Comparison of ENCODE assay signal across 1 cellular context in the genomic region with DNA sequence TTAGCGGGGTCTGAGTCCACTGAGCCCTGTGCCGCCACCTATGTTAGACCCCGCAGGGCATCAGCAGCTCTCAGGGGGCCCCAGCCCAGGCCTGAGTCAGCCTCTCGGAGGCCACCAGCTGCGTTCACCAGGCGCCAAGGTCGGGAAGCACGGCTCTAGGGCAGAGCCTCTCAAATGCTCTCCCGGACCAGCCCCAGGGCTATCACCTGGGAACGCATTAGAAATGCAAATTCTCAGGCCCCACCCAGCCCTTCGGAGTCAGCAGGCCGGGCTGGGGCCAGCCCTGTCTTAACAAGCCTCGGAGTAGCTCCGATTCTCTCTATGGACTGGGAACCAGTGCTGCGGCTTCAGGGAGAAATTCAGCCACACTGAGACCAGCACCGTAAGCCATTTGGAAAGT.
TF ChIP-seq lines count a peak whose summit lies in the region.

No MANE protein-coding gene starts in this region.

TF ChIP-seq in H1, 55 proteins besides CTCF, POLR2A, EP300 and RAD21:
- TF ChIP-seq KDM4A (IDR thresholded peaks at IDR 0.05; ENCODE audit: low read depth, low read length, severe bottlenecking) (peak; percentile 46), POLR2AphosphoS5 (IDR thresholded peaks at IDR 0.05; ENCODE audit: low read depth, low read length) (peak; percentile 25; the same call in 1 of the 2 replicates), KDM1A (IDR thresholded peaks at IDR 0.05; ENCODE audit: borderline replicate concordance, low read length) (0 out of 2 replicates have a peak, but pooled peaks have one; percentile 31), GABPA (IDR thresholded peaks at IDR 0.05; ENCODE audit: borderline replicate concordance, insufficient read depth, low read length) (0 out of 2 replicates have a peak, but pooled peaks have one; percentile 9), TBP (IDR thresholded peaks at IDR 0.05; ENCODE audit: low read depth, low read length) (peak; percentile 12; the same call in 1 of the 2 replicates), ZNF274 (IDR thresholded peaks at IDR 0.05; ENCODE audit: borderline replicate concordance, extremely low read depth, low read length) (no peak), RXRA (IDR thresholded peaks at IDR 0.05; ENCODE audit: insufficient read depth, low read depth, low read length) (no peak)
TF ChIP-seq in H1: peak in this region for 5.
